In genomic region chr9:14987858-14988257, GRCh38 we compare ENCODE assay signal across 23 cellular contexts.
DNase-seq lines count a peak whose midpoint lies in the region; ATAC-seq and TF ChIP-seq lines count a peak whose summit lies in the region.
"Had no signal": no experiment of that assay in that cellular context is flagged by ENCODE, and none has a peak within 500 bp of the region (broad histone marks: within the 10 kb centered on the region; RNA-seq: fewer than 3 reads in every experiment).

No MANE protein-coding gene starts in this region.

- H3K4me2 ChIP-seq in mammary epithelial cell (ENCODE audit: insufficient read depth, low read depth, low read length): no peak overlapping the region
- H3K4me2 ChIP-seq: A549, KMS-11, neural progenitor cell had no signal

- H3K27me3 ChIP-seq in mammary epithelial cell (ENCODE audit: insufficient read depth, low read length): no peaks in the 10 kb centered on the region
- H3K27me3 ChIP-seq: BE2C, neural progenitor cell, upper lobe of right lung had no signal

- intact Hi-C loops in Right ventricle myocardium inferior (cut with DNase I) (no loop called here), mammary epithelial cell (cut with micrococcal nuclease) (no loop called here)

- H3K79me2 ChIP-seq in mammary epithelial cell (ENCODE audit: insufficient read depth, low read length): no peaks in the 10 kb centered on the region

- no peak overlapping the region for H3K27ac ChIP-seq in mammary epithelial cell (ENCODE audit: insufficient read depth, low read depth, low read length)
- H3K27ac ChIP-seq: A549, KMS-11, lower lobe of right lung, neural progenitor cell, upper lobe of right lung had no signal

- DNase-seq in NOMO-1 (lab: John Stamatoyannopoulos, UW; ENCODE audit: unreplicated experiment in 2 of 2) (no peak), Right ventricle myocardium inferior (ENCODE audit: missing footprints) (no peak), mammary epithelial cell (no peak)
- DNase-seq: activated CD4-positive, alpha-beta memory T cell treated with anti-CD3 and anti-CD28 coated beads, Interleukin-2, amount 10 ng/mL, durations not matched to agents 7 days and 5 days; activated naive CD4-positive, alpha-beta T cell; BE2C; Caco-2; cortex of kidney; DND-41; HCEC 1CT; kidney; lower lobe of right lung; NCI-H1694 treated with DMSO at 0.1 percent for 48 hours; NCI-H774; upper lobe of right lung had no signal

- no TSS peak for BruUV-seq in mammary epithelial cell (replicated peaks; lab: Mats Ljungman, UMichigan)

- no peak for TF ChIP-seq CTCF in mammary epithelial cell (conservative IDR thresholded peaks at IDR 0.05 in 1 of 2, IDR thresholded peaks at IDR 0.05 in 1 of 2; ENCODE audit: extremely low read depth in 1 of 2, insufficient read depth in 1 of 2, low read depth in 1 of 2, low read length in 2 of 2)

- H2AFZ ChIP-seq in mammary epithelial cell (ENCODE audit: low read depth, low read length): no peak overlapping the region
- H2AFZ ChIP-seq: neural progenitor cell had no signal

- no peak for TF ChIP-seq POLR2A in GM18505 (IDR thresholded peaks at IDR 0.05; ENCODE audit: borderline replicate concordance, extremely low read depth, insufficient read depth, insufficient read length)

- no peaks in the 10 kb centered on the region for H3K36me3 ChIP-seq in mammary epithelial cell (ENCODE audit: insufficient read depth, low read length)
- H3K36me3 ChIP-seq: BE2C, lower lobe of right lung, neural progenitor cell, upper lobe of right lung had no signal

- peak; percentile 75 for ATAC-seq in GM18505 (IDR thresholded peaks at IDR 0.05; ENCODE audit: unreplicated experiment)
- peak; percentile 57 for ATAC-seq in GM19438 (IDR thresholded peaks at IDR 0.05; ENCODE audit: low read depth, unreplicated experiment)
- peak; percentile 71 for ATAC-seq in HG02938 (IDR thresholded peaks at IDR 0.05; ENCODE audit: unreplicated experiment)
- peak; percentile 72 for ATAC-seq in HG03571 (IDR thresholded peaks at IDR 0.05; ENCODE audit: unreplicated experiment)
- no peak for ATAC-seq in Right ventricle myocardium inferior
- ATAC-seq in GM18519 (IDR thresholded peaks at IDR 0.05; ENCODE audit: low FRiP score, unreplicated experiment): no peak
- ATAC-seq: A549, lower lobe of right lung, upper lobe of right lung had no signal

- peaks cover 2% of the 10 kb centered on the region for H3K9me3 ChIP-seq in mammary epithelial cell (replicated peaks; ENCODE audit: insufficient read depth, low read length)
- H3K9me3 ChIP-seq: BE2C, Caco-2, lower lobe of right lung, upper lobe of right lung had no signal

- dilution Hi-C loops in mammary epithelial cell (cut with HindIII; ENCODE audit: low sequenced_read_pairs): no loop called here

- WGBS in mammary epithelial cell (ENCODE audit: low coverage, missing lambda C conversion rate): 91% methylated on average over 1 of the region's 1 CpG

- in situ Hi-C loops in mammary epithelial cell (cut with MboI; ENCODE audit: low sequenced_read_pairs in 2 of 2): no loop called here

- no peaks in the 10 kb centered on the region for H4K20me1 ChIP-seq in mammary epithelial cell (ENCODE audit: insufficient read depth, low read length)

- no peak overlapping the region for H3K9ac ChIP-seq in mammary epithelial cell (ENCODE audit: insufficient read depth, low read length)
- H3K9ac ChIP-seq: KMS-11, neural progenitor cell had no signal

- H3K4me1 ChIP-seq in mammary epithelial cell (ENCODE audit: insufficient read depth, low read length): no peaks in the 10 kb centered on the region
- H3K4me1 ChIP-seq: A549, Caco-2, lower lobe of right lung, neural progenitor cell had no signal

- CTCF ChIA-PET in mammary epithelial cell (lab: Charles Lee; ENCODE audit: low non-redundant PET): no interaction called here

- no peak overlapping the region for H3K4me3 ChIP-seq in mammary epithelial cell (replicated peaks in 1 of 3; ENCODE audit: insufficient read depth in 1 of 3, low read depth in 2 of 3, low read length in 3 of 3)
- H3K4me3 ChIP-seq: A549, lower lobe of right lung, neural progenitor cell, upper lobe of right lung had no signal

Comparison
In these comparisons a context has a peak if more than half of its experiments do, and no peak if none do; other contexts are left out.
1. ATAC-seq: peak in GM18505 (single experiment), GM19438 (single experiment), HG02938 (single experiment) and HG03571 (single experiment); none in Right ventricle myocardium inferior (single experiment) and GM18519 (single experiment).